19 cellular contexts compared by ENCODE assay signal in genomic region chr1:24960071-24960801, GRCh38. TPM values are rescaled to one million over a fixed set of nuclear protein-coding genes. Genes with fewer than 3 reads are reported as not detected.
DNase-seq lines count a peak whose midpoint lies in the region; ATAC-seq, FAIRE-seq and TF ChIP-seq lines count a peak whose summit lies in the region.
"Had no signal": no experiment of that assay in that cellular context is flagged by ENCODE, and none has a peak within 500 bp of the region (broad histone marks: within the 10 kb centered on the region; RNA-seq: fewer than 3 reads in every experiment).

No MANE protein-coding gene starts in this region.

- H2AFZ ChIP-seq in K562 (ENCODE audit: low read depth, low read length), result no peak overlapping the region; the same call in 1 of the 2 replicates

- H3K27me3 ChIP-seq in CD4-positive, alpha-beta T cell (ENCODE audit: control insufficient read depth, insufficient read depth, low read length), result no peaks in the 10 kb centered on the region
- H3K27me3 ChIP-seq in CD4-positive, alpha-beta memory T cell (ENCODE audit: insufficient read depth, low read length), result no peaks in the 10 kb centered on the region
- peaks cover 20 to 48% of the 10 kb centered on the region in 2 experiments for H3K27me3 ChIP-seq in K562 (ENCODE audit: control insufficient read depth in 2 of 2, insufficient read depth in 2 of 2, low read length in 2 of 2)

- H3K4me2 ChIP-seq in K562 (ENCODE audit: insufficient read depth, low read length), result no peak overlapping the region
- H3K4me2 ChIP-seq: KMS-11, smooth muscle cell had no signal

- H3K4me3 Mint-ChIP-seq in CD4-positive, alpha-beta T cell, result no peak overlapping the region
- H3K4me3 Mint-ChIP-seq in CD4-positive, alpha-beta memory T cell, result no peak overlapping the region
- H3K4me3 Mint-ChIP-seq: B cell had no signal

- peak; percentile 19 for FAIRE-seq in K562 (lab: Jason Lieb, UNC)
- FAIRE-seq: GM18507, H54 had no signal

- no peak for TF ChIP-seq RAD21 in K562 (CRISPR knock-in tag; conservative IDR thresholded peaks at IDR 0.05 in 1 of 2, IDR thresholded peaks at IDR 0.05 in 1 of 2)

- intact Hi-C loops in CD4-positive, alpha-beta T cell (cut with DNase I, micrococcal nuclease), result loop anchor here in 1 of 2 experiments (5.0 kb wide), 1 partner anchor 142 kb away; no protein-coding TSS in a partner anchor
- intact Hi-C loops in CD4-positive, alpha-beta memory T cell (cut with micrococcal nuclease), result no loop called here
- intact Hi-C loops in K562 (cut with micrococcal nuclease), result no loop called here

- CTCF ChIA-PET in CD4-positive, alpha-beta T cell (lab: Charles Lee), result no interaction called here
- CTCF ChIA-PET in CD4-positive, alpha-beta memory T cell (lab: Charles Lee; ENCODE audit: partially characterized antibody), result interaction anchor here (1.7 to 11.9 kb wide), 2 partner anchors 28 to 75 kb away, joined by 5 to 155 read pairs; no protein-coding TSS in a partner anchor
- CTCF ChIA-PET in K562 (lab: Yijun Ruan, JAX; ENCODE audit: low intra/inter-chr PET ratio), result interaction anchor here (0.6 kb wide), 1 partner anchor 830 kb away, joined by 3 read pairs; no protein-coding TSS in a partner anchor

- no peaks in the 10 kb centered on the region for H3K36me3 Mint-ChIP-seq in CD4-positive, alpha-beta T cell (ENCODE audit: low read depth)
- peaks cover under 1 to 4% of the 10 kb centered on the region in 2 donors for H3K36me3 Mint-ChIP-seq in CD4-positive, alpha-beta memory T cell

- H3K36me3 ChIP-seq in CD4-positive, alpha-beta memory T cell (ENCODE audit: insufficient read depth, low read length), result no peaks in the 10 kb centered on the region
- H3K36me3 ChIP-seq in K562 (ENCODE audit: control insufficient read depth, insufficient read depth, low read length), result no peaks in the 10 kb centered on the region
- H3K36me3 ChIP-seq: prostate gland, tibial artery had no signal

- 7% methylated on average over 11 of the region's 11 CpGs for WGBS in K562 (ENCODE audit: insufficient coverage, low coverage, missing lambda C conversion rate)

- no peak overlapping the region for H3K9ac ChIP-seq in K562 (ENCODE audit: insufficient read depth in 1 of 2, low read depth in 2 of 2, low read length in 2 of 2)
- H3K9ac ChIP-seq: KMS-11 had no signal

- TF ChIP-seq EP300 in K562 (IDR thresholded peaks at IDR 0.05; ENCODE audit: low read length), result no peak

- no peaks in the 10 kb centered on the region for H3K9me3 ChIP-seq in CD4-positive, alpha-beta T cell (ENCODE audit: control insufficient read depth, low read length)
- no peaks in the 10 kb centered on the region for H3K9me3 ChIP-seq in CD4-positive, alpha-beta memory T cell (ENCODE audit: control insufficient read depth in 1 of 2, low read length in 2 of 2)
- no peaks in the 10 kb centered on the region for H3K9me3 ChIP-seq in K562 (replicated peaks; ENCODE audit: control insufficient read depth, insufficient read depth, low read depth, low read length)
- H3K9me3 ChIP-seq: prostate gland, tibial artery had no signal

- peak overlapping the region; percentile 20 for H3K27ac Mint-ChIP-seq in CD4-positive, alpha-beta T cell
- peak overlapping the region in 6 of 7 donors; percentile 32 to 85 (median 60) for H3K27ac Mint-ChIP-seq in CD4-positive, alpha-beta memory T cell

- peaks cover 61% of the 10 kb centered on the region for H3K4me1 Mint-ChIP-seq in CD4-positive, alpha-beta T cell (ENCODE audit: low read depth)
- peaks cover 19 to 73% (median 49%) of the 10 kb centered on the region in 4 donors for H3K4me1 Mint-ChIP-seq in CD4-positive, alpha-beta memory T cell

- DNase-seq in CD4-positive, alpha-beta T cell, result no peak
- no peak for DNase-seq in CD4-positive, alpha-beta memory T cell
- DNase-seq in SKM-1 (lab: John Stamatoyannopoulos, UW; ENCODE audit: unreplicated experiment) (peak; percentile 5), K562 (ENCODE audit: extremely low read depth in 1 of 4, low spot score in 3 of 4) (no peak), mesenteric fat pad (ENCODE audit: low spot score) (no peak), COLO829 (ENCODE audit: low spot score) (no peak)
- DNase-seq: DMS 273 treated with DMSO at 0.1 percent for 48 hours; naive thymus-derived CD4-positive, alpha-beta T cell; NCI-H1417; tibial artery had no signal

- H3K4me3 ChIP-seq in CD4-positive, alpha-beta memory T cell (ENCODE audit: low read length in 2 of 2), result no peak overlapping the region
- H3K4me3 ChIP-seq in K562, result no peak overlapping the region
- H3K4me3 ChIP-seq: lung, prostate gland, smooth muscle cell, tibial artery had no signal

- BruUV-seq in K562 (replicated peaks; lab: Mats Ljungman, UMichigan), result no TSS peak

- ATAC-seq in CD4-positive, alpha-beta T cell (ENCODE audit: poor library complexity), result no peak
- ATAC-seq in K562 (no peak), GM18909 (IDR thresholded peaks at IDR 0.05; ENCODE audit: poor library complexity, unreplicated experiment) (no peak)
- ATAC-seq: naive thymus-derived CD4-positive, alpha-beta T cell had no signal

- H3K27me3 Mint-ChIP-seq in CD4-positive, alpha-beta T cell, result no peaks in the 10 kb centered on the region
- H3K27me3 Mint-ChIP-seq in CD4-positive, alpha-beta memory T cell, result peaks cover 0 to 2% of the 10 kb centered on the region in 2 donors
- H3K27me3 Mint-ChIP-seq: B cell had no signal

- H3K79me2 ChIP-seq in K562 (ENCODE audit: control insufficient read depth, insufficient read depth, low read length), result no peaks in the 10 kb centered on the region

- H4K20me1 ChIP-seq in K562 (replicated peaks; ENCODE audit: control insufficient read depth, insufficient read depth, low read length), result no peaks in the 10 kb centered on the region

- POLR2A ChIA-PET in CD4-positive, alpha-beta T cell (lab: Charles Lee), result no interaction called here
- POLR2A ChIA-PET in CD4-positive, alpha-beta memory T cell (lab: Charles Lee; ENCODE audit: partially characterized antibody), result interaction anchor here (0.9 kb wide), 1 partner anchor 32 kb away, joined by 3 read pairs; no protein-coding TSS in a partner anchor
- POLR2A ChIA-PET in K562 (lab: Yijun Ruan, JAX), result interaction anchor here (0.6 kb wide), 1 partner anchor 280 kb away, joined by 4 read pairs; no protein-coding TSS in a partner anchor

- no peak overlapping the region for H3K27ac ChIP-seq in CD4-positive, alpha-beta T cell (ENCODE audit: low read depth, low read length)
- H3K27ac ChIP-seq in CD4-positive, alpha-beta memory T cell (ENCODE audit: low read depth, low read length), result no peak overlapping the region
- no peak overlapping the region for H3K27ac ChIP-seq in K562 (ENCODE audit: extremely low read depth, low read depth, low read length)
- H3K27ac ChIP-seq: KMS-11, prostate gland, tibial artery, VCaP had no signal

- peaks cover 48% of the 10 kb centered on the region for H3K4me1 ChIP-seq in CD4-positive, alpha-beta memory T cell (ENCODE audit: insufficient read depth, low read length)
- H3K4me1 ChIP-seq in K562 (replicated peaks in 1 of 2; ENCODE audit: control insufficient read depth in 2 of 2, insufficient read depth in 2 of 2, low read length in 2 of 2), result peaks cover 0 to 18% of the 10 kb centered on the region in 2 experiments; a peak in 1 of 5 replicates
- H3K4me1 ChIP-seq: prostate gland, tibial artery had no signal

- no peak for TF ChIP-seq POLR2A in K562 (conservative IDR thresholded peaks at IDR 0.05)

- in situ Hi-C loops in K562 (cut with MboI), result no loop called here

- H3K9me3 Mint-ChIP-seq in CD4-positive, alpha-beta T cell, result no peaks in the 10 kb centered on the region
- H3K9me3 Mint-ChIP-seq in CD4-positive, alpha-beta memory T cell, result no peaks in the 10 kb centered on the region

- TF ChIP-seq CTCF in CD4-positive, alpha-beta T cell (IDR thresholded peaks at IDR 0.05), result no peak
- peak; percentile 9 to 18 (median 14); a peak in 2 of 6 replicates for TF ChIP-seq CTCF in K562 (IDR thresholded peaks at IDR 0.05 in 2 of 3, conservative IDR thresholded peaks at IDR 0.05 in 1 of 3; ENCODE audit: insufficient read depth in 2 of 3, low read depth in 1 of 3, low read length in 3 of 3)

- no peaks in the 10 kb centered on the region for H3K9me1 ChIP-seq in K562 (ENCODE audit: control insufficient read depth, insufficient read depth, low read length)

TF ChIP-seq in K562, 482 proteins besides CTCF, POLR2A, EP300 and RAD21 (continues in another document):
- TF ChIP-seq NFE2L1 (tag; IDR thresholded peaks at IDR 0.05; ENCODE audit: borderline replicate concordance, low read depth), result no peak
- TF ChIP-seq TAL1 (IDR thresholded peaks at IDR 0.05), result no peak
- TF ChIP-seq PTTG1 (tag; IDR thresholded peaks at IDR 0.05; ENCODE audit: low read depth), result no peak
- TF ChIP-seq ZNF239 (CRISPR knock-in tag; IDR thresholded peaks at IDR 0.05), result no peak
- no peak for TF ChIP-seq MYBL2 (IDR thresholded peaks at IDR 0.05; ENCODE audit: low read depth)
- TF ChIP-seq MYBL2 (CRISPR knock-in tag; IDR thresholded peaks at IDR 0.05; ENCODE audit: borderline replicate concordance), result no peak
- TF ChIP-seq SMAD3 (CRISPR knock-in tag; conservative IDR thresholded peaks at IDR 0.05), result no peak
- no peak for TF ChIP-seq HDAC1 (IDR thresholded peaks at IDR 0.05)
- no peak; the same call in 1 of the 2 replicates for TF ChIP-seq CEBPG (CRISPR knock-in tag; IDR thresholded peaks at IDR 0.05)
- 0 out of 4 replicates have a peak, but pooled peaks of 1 of the 2 experiments have one; percentile 17 for TF ChIP-seq CEBPG (tag; conservative IDR thresholded peaks at IDR 0.05 in 1 of 2, IDR thresholded peaks at IDR 0.05 in 1 of 2)

RNA-seq across cellular contexts. Expression of gene RUNX3, which starts 30.2 kb away (rescaled TPM):
- 100 to 1,000 TPM; 202 to 209 TPM for total RNA-seq in CD4-positive, alpha-beta T cell
- 100 to 1,000 TPM; 105 to 112 TPM for total RNA-seq in CD4-positive, alpha-beta memory T cell
- 10 to 100 TPM; 12.5 to 50.8 TPM for polyA plus RNA-seq in CD4-positive, alpha-beta memory T cell
- 0.21 TPM in 1 of 2 replicates, not detected in the other for total RNA-seq in K562 (2011; cell fraction: chromatin; rRNA removed; ENCODE audit: low replicate concordance)
- total RNA-seq in K562 (2011; cell fraction: nucleolus; rRNA removed), result 0.13 TPM in 1 of 2 replicates, not detected in the other
- total RNA-seq in K562 (2011; cell fraction: nucleoplasm; rRNA removed), result not detected in 2 replicates
- total RNA-seq in K562 (2014; rRNA removed), result 0.09 and 0.16 TPM in 2 replicates
- 0.03 and 0.04 TPM in 2 replicates for total RNA-seq in K562 (2014; rRNA removed; fragmentation: Illumina TruSeq; extraction: Trizol)
- total RNA-seq in K562 (2015; rRNA removed; fragmentation: Illumina TruSeq; extraction: Trizol), result 0.11 and 0.22 TPM in 2 replicates
- 0.64 and 1.1 TPM in 2 replicates for total RNA-seq in K562 (2021)
- 0.03 TPM in 2 replicates for polyA plus RNA-seq in K562 (2011; rRNA removed)
- 0.03 TPM in 1 of 2 replicates, not detected in the other for polyA plus RNA-seq in K562 (2011; cell fraction: cytosol; rRNA removed)
- 0.18 TPM in 1 of 2 replicates, not detected in the other for polyA plus RNA-seq in K562 (2011; cell fraction: nucleus; rRNA removed)
- polyA plus RNA-seq in K562 (2012), result 0.36 and 0.46 TPM in 2 replicates
- 0.19 and 0.39 TPM in 2 replicates for polyA plus RNA-seq in K562 (2014; fragmentation: Illumina TruSeq; extraction: Trizol)
- polyA plus RNA-seq in K562 (2014; fragmentation: Nextera tagmentation; extraction: Ambion mirVana), result under 1 TPM; 0.01 to 0.04 TPM
- 0.29 and 0.62 TPM in 2 replicates for polyA plus RNA-seq in K562 (2014; rRNA removed)
- not detected in 2 replicates for polyA minus RNA-seq in K562 (2011; rRNA and poly(A)+ RNA removed)
- not detected in 2 replicates for polyA minus RNA-seq in K562 (2011; cell fraction: cytosol; rRNA and poly(A)+ RNA removed)
- not detected in 2 replicates for polyA minus RNA-seq in K562 (2011; cell fraction: nucleus; rRNA and poly(A)+ RNA removed)
- 3.4 TPM for total RNA-seq in mesenteric fat pad

Comparison
In these comparisons a context has a peak if more than half of its experiments do, and no peak if none do; other contexts are left out.
1. RNA of gene RUNX3, which starts 30.2 kb away (total RNA-seq): 202 to 209 TPM in CD4-positive, alpha-beta T cell and 105 to 112 TPM in CD4-positive, alpha-beta memory T cell; 3.4 TPM in mesenteric fat pad (single experiment) and 0.03 to 1.1 TPM in K562; every median in the first group is over 10 times any median in the second.